1 cellular context compared by ENCODE assay signal in the genomic region with DNA sequence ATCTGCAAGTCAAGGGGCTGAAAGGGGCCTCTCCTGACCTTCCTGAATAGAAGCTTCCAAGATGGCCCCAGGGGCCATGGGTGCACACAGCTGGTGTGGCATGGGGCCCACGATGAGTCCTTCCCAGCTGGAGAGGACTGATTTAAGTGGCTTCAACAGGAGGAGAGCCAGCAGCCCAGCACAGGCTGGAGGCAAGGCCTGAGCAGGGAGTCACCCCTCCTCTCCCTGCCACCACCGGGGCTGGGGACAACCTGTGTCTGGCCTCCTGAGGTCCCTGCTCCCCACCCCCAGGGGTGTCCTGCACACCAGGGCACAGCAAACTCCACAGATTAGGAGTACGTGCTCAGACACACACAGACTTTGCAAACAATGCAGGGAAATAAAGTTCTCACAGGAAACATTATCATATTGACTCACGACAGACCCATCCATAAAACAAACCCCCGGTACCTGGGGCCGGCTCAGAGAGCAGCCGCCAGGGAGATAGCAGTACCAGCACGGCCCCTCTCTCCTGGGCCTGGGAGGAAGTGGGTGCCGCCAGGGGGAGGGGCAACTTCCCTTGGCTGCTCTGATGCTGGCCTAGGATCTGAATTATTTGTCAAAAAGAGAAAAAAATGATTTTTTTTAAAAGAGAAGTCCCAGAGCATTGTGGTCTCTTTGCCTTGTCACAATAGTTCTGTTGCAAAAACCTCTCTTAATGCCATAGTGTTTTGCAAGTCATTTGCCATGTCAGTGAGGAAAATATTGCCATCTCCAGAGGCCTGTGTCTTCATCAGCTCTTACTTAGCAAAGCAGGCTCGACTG.
A peak's percentile ranks its signal among the peaks of the same experiment; 100 is the strongest.
TF ChIP-seq lines count a peak whose summit lies in the region.

No MANE protein-coding gene starts in this region.

TF ChIP-seq in HepG2, 621 proteins besides CTCF, POLR2A, EP300 and RAD21 (continued from another document):
- TF ChIP-seq, protein P1, sequence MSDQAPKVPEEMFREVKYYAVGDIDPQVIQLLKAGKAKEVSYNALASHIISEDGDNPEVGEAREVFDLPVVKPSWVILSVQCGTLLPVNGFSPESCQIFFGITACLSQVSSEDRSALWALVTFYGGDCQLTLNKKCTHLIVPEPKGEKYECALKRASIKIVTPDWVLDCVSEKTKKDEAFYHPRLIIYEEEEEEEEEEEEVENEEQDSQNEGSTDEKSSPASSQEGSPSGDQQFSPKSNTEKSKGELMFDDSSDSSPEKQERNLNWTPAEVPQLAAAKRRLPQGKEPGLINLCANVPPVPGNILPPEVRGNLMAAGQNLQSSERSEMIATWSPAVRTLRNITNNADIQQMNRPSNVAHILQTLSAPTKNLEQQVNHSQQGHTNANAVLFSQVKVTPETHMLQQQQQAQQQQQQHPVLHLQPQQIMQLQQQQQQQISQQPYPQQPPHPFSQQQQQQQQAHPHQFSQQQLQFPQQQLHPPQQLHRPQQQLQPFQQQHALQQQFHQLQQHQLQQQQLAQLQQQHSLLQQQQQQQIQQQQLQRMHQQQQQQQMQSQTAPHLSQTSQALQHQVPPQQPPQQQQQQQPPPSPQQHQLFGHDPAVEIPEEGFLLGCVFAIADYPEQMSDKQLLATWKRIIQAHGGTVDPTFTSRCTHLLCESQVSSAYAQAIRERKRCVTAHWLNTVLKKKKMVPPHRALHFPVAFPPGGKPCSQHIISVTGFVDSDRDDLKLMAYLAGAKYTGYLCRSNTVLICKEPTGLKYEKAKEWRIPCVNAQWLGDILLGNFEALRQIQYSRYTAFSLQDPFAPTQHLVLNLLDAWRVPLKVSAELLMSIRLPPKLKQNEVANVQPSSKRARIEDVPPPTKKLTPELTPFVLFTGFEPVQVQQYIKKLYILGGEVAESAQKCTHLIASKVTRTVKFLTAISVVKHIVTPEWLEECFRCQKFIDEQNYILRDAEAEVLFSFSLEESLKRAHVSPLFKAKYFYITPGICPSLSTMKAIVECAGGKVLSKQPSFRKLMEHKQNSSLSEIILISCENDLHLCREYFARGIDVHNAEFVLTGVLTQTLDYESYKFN (CRISPR knock-in tag; conservative IDR thresholded peaks at IDR 0.05), result peak; percentile 84
- no peak for TF ChIP-seq TBL1XR1 (IDR thresholded peaks at IDR 0.05; ENCODE audit: borderline replicate concordance, low read length, partially characterized antibody)
- TF ChIP-seq KAT2B (IDR thresholded peaks at IDR 0.05; ENCODE audit: borderline replicate concordance, low read depth, low read length), result no peak
- TF ChIP-seq, protein P2, sequence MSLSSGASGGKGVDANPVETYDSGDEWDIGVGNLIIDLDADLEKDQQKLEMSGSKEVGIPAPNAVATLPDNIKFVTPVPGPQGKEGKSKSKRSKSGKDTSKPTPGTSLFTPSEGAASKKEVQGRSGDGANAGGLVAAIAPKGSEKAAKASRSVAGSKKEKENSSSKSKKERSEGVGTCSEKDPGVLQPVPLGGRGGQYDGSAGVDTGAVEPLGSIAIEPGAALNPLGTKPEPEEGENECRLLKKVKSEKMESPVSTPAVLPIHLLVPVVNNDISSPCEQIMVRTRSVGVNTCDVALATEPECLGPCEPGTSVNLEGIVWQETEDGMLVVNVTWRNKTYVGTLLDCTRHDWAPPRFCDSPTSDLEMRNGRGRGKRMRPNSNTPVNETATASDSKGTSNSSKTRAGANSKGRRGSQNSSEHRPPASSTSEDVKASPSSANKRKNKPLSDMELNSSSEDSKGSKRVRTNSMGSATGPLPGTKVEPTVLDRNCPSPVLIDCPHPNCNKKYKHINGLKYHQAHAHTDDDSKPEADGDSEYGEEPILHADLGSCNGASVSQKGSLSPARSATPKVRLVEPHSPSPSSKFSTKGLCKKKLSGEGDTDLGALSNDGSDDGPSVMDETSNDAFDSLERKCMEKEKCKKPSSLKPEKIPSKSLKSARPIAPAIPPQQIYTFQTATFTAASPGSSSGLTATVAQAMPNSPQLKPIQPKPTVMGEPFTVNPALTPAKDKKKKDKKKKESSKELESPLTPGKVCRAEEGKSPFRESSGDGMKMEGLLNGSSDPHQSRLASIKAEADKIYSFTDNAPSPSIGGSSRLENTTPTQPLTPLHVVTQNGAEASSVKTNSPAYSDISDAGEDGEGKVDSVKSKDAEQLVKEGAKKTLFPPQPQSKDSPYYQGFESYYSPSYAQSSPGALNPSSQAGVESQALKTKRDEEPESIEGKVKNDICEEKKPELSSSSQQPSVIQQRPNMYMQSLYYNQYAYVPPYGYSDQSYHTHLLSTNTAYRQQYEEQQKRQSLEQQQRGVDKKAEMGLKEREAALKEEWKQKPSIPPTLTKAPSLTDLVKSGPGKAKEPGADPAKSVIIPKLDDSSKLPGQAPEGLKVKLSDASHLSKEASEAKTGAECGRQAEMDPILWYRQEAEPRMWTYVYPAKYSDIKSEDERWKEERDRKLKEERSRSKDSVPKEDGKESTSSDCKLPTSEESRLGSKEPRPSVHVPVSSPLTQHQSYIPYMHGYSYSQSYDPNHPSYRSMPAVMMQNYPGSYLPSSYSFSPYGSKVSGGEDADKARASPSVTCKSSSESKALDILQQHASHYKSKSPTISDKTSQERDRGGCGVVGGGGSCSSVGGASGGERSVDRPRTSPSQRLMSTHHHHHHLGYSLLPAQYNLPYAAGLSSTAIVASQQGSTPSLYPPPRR (CRISPR knock-in tag; IDR thresholded peaks at IDR 0.05; ENCODE audit: borderline replicate concordance), result peak; percentile 79; the same call in 1 of the 2 replicates
- TF ChIP-seq, protein P3, sequence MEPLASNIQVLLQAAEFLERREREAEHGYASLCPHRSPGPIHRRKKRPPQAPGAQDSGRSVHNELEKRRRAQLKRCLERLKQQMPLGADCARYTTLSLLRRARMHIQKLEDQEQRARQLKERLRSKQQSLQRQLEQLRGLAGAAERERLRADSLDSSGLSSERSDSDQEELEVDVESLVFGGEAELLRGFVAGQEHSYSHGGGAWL (CRISPR knock-in tag; IDR thresholded peaks at IDR 0.05), result peak; percentile 34; the same call in 1 of the 2 replicates
- TF ChIP-seq DRAP1 (CRISPR knock-in tag; IDR thresholded peaks at IDR 0.05), result peak; percentile 60; the same call in 1 of the 2 replicates
- TF ChIP-seq ZNF138 (CRISPR knock-in tag; IDR thresholded peaks at IDR 0.05; ENCODE audit: low read depth), result no peak
- TF ChIP-seq ZNF780A (CRISPR knock-in tag; IDR thresholded peaks at IDR 0.05), result no peak
- peak; percentile 59; the same call in 1 of the 2 replicates for TF ChIP-seq ZNF280D (CRISPR knock-in tag; IDR thresholded peaks at IDR 0.05)
- no peak for TF ChIP-seq SP2 (CRISPR knock-in tag; IDR thresholded peaks at IDR 0.05)
- peak; percentile 94 for TF ChIP-seq SALL1 (CRISPR knock-in tag; IDR thresholded peaks at IDR 0.05)
- TF ChIP-seq MTA1 (CRISPR knock-in tag; IDR thresholded peaks at IDR 0.05; ENCODE audit: borderline replicate concordance), result peak; percentile 44; the same call in 1 of the 2 replicates
- TF ChIP-seq, protein P4, sequence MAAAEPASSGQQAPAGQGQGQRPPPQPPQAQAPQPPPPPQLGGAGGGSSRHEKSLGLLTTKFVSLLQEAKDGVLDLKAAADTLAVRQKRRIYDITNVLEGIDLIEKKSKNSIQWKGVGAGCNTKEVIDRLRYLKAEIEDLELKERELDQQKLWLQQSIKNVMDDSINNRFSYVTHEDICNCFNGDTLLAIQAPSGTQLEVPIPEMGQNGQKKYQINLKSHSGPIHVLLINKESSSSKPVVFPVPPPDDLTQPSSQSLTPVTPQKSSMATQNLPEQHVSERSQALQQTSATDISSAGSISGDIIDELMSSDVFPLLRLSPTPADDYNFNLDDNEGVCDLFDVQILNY (CRISPR knock-in tag; conservative IDR thresholded peaks at IDR 0.05), result no peak
